Comparison of ENCODE assay signal across 1 cellular context in the genomic region with DNA sequence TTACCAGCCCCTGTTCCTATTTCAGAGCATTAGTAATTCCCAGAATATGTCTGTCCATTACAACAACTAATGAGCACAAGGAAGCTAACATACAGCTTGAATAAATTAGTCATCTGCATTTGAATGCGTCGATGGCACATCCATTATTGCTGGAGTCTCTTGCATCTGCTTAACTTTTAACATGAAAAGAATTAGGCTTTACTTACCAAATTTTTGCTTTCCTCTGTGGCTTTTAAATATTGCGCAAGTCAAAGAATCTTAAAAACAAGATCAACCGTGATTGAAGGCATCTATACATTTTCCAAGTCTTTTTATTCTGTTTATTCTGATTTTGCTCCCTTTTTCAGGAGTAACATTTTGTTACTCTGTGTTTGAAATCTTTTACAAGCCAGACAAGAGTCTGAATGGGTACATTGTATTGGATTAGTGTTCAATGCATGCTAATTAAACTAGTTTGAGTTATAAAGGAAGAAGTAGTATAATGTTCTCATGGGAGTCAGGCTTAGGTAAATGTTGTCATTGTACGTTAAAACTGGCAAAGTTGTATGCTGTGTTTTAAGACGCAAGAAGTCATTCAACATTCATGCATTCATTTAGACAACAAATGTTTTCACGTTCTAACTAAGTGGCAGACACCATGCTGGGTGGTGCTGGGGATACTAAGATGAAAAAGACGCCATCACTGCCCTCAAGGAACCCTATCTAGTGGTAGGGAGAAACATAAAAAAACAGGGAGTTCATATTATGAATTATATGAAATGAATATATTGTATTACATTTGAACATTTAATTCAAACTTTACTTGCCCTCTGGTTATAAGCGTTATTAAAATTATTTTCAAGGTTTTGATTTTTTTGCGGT.
TF ChIP-seq lines count a peak whose summit lies in the region.

No MANE protein-coding gene starts in this region.

TF ChIP-seq in K562, 482 proteins besides CTCF, POLR2A, EP300 and RAD21:
- no peak for TF ChIP-seq CEBPG (CRISPR knock-in tag; IDR thresholded peaks at IDR 0.05)
- TF ChIP-seq CEBPG (tag; conservative IDR thresholded peaks at IDR 0.05 in 1 of 2, IDR thresholded peaks at IDR 0.05 in 1 of 2) = no peak
- TF ChIP-seq CEBPB (tag; IDR thresholded peaks at IDR 0.05) = peak; percentile 54
